25 cellular contexts compared by ENCODE assay signal in genomic region chr14:105368032-105368417, GRCh38. TPM values are rescaled to one million over a fixed set of nuclear protein-coding genes. Genes with fewer than 3 reads are reported as not detected.
"Had no signal": no experiment of that assay in that cellular context is flagged by ENCODE, and none has a peak within 500 bp of the region (broad histone marks: within the 10 kb centered on the region; RNA-seq: fewer than 3 reads in every experiment).

No MANE protein-coding gene starts in this region.

- H3K27me3 ChIP-seq: colonic mucosa, esophagus squamous epithelium, gastrocnemius medialis, heart right ventricle had no signal

- DNase-seq: colonic mucosa; cortex of kidney; effector CD8-positive, alpha-beta T cell; effector memory CD8-positive, alpha-beta T cell; endodermal cell; erythroblast; esophagus squamous epithelium; foreskin fibroblast; foreskin melanocyte; gastrocnemius medialis; glutamatergic neuron; head of caudate nucleus; hippocampal formation; left colon; left ventricle myocardium inferior; lower lobe of right lung; mesenchymal stem cell; mucosa of descending colon had no signal

- H3K27me3 Mint-ChIP-seq: effector memory CD8-positive, alpha-beta T cell had no signal

- H3K4me3 Mint-ChIP-seq: dendritic cell treated with granulocyte-macrophage colony-stimulating factor and Interleukin-4, amounts not matched to agents 40 ng/mL and 50 ng/mL, for 4 days; effector memory CD8-positive, alpha-beta T cell; endodermal cell; mesothelial cell of epicardium had no signal

- H3K4me1 ChIP-seq: colonic mucosa, gastrocnemius medialis had no signal

- H3K9me3 ChIP-seq: colonic mucosa, esophagus squamous epithelium, gastrocnemius medialis, heart right ventricle, left ventricle myocardium inferior, lower lobe of right lung, mucosa of descending colon had no signal

- ATAC-seq: effector memory CD8-positive, alpha-beta T cell; esophagus mucosa; gastrocnemius medialis; heart right ventricle; left colon; left lobe of liver; lower lobe of right lung; mucosa of descending colon had no signal

- H3K27ac ChIP-seq: colonic mucosa, epithelial cell of prostate, esophagus squamous epithelium, gastrocnemius medialis, heart right ventricle, left ventricle myocardium inferior, lower lobe of right lung had no signal

- H3K27ac Mint-ChIP-seq: dendritic cell treated with granulocyte-macrophage colony-stimulating factor and Interleukin-4, amounts not matched to agents 40 ng/mL and 50 ng/mL, for 4 days; effector memory CD8-positive, alpha-beta T cell; endodermal cell; mesothelial cell of epicardium had no signal

- H3K36me3 ChIP-seq: colonic mucosa had no signal

- H3K4me3 ChIP-seq: colonic mucosa, esophagus squamous epithelium, gastrocnemius medialis, heart right ventricle, left ventricle myocardium inferior, lower lobe of right lung, mucosa of descending colon had no signal

- H3K4me1 Mint-ChIP-seq: endodermal cell had no signal

- H3K9me3 Mint-ChIP-seq: dendritic cell treated with granulocyte-macrophage colony-stimulating factor and Interleukin-4, amounts not matched to agents 40 ng/mL and 50 ng/mL, for 4 days; effector memory CD8-positive, alpha-beta T cell had no signal

RNA-seq across cellular contexts. Expression of gene TEX22, which starts 30.3 kb away (rescaled TPM):
- total RNA-seq: gastrocnemius medialis, mesenteric fat pad had no signal
